ENCODE assay signal across 9 cellular contexts in genomic region chr19:32746631-32747196, GRCh38. TPM values are rescaled to one million over a fixed set of nuclear protein-coding genes. Genes with fewer than 3 reads are reported as not detected.
DNase-seq lines count a peak whose midpoint lies in the region; ATAC-seq and TF ChIP-seq lines count a peak whose summit lies in the region.
"Not testable (repeated sequence)": the region's sequence is repeated elsewhere in the genome, so short reads cannot be mapped to it uniquely, and the experiment has no call there.
"Had no signal": no experiment of that assay in that cellular context is flagged by ENCODE, and none has a peak within 500 bp of the region (broad histone marks: within the 10 kb centered on the region; RNA-seq: fewer than 3 reads in every experiment).

No MANE protein-coding gene starts in this region.

- TF ChIP-seq CTCF in type B pancreatic cell (conservative IDR thresholded peaks at IDR 0.05), result not testable (repeated sequence)

- peaks cover 0 to 13% of the 10 kb centered on the region in 2 donors for H3K27me3 Mint-ChIP-seq in effector memory CD8-positive, alpha-beta T cell
- H3K27me3 Mint-ChIP-seq in naive thymus-derived CD8-positive, alpha-beta T cell, result peaks cover 0 to 12% (median 4%) of the 10 kb centered on the region in 5 donors
- not testable (repeated sequence) for H3K27me3 Mint-ChIP-seq in type B pancreatic cell

- not testable (repeated sequence) for H3K9me3 Mint-ChIP-seq in effector memory CD8-positive, alpha-beta T cell; naive thymus-derived CD8-positive, alpha-beta T cell; type B pancreatic cell

- H3K4me3 Mint-ChIP-seq in effector memory CD8-positive, alpha-beta T cell; naive thymus-derived CD8-positive, alpha-beta T cell; type B pancreatic cell: not testable (repeated sequence)

- H3K27ac Mint-ChIP-seq in effector memory CD8-positive, alpha-beta T cell; naive thymus-derived CD8-positive, alpha-beta T cell; type B pancreatic cell: not testable (repeated sequence)

- not testable (repeated sequence) for H3K36me3 Mint-ChIP-seq in effector memory CD8-positive, alpha-beta T cell (ENCODE audit: insufficient read depth); naive thymus-derived CD8-positive, alpha-beta T cell; type B pancreatic cell

- ATAC-seq in HG03432 (IDR thresholded peaks at IDR 0.05; ENCODE audit: unreplicated experiment), result peak; percentile 35
- peak; percentile 74 for ATAC-seq in effector memory CD8-positive, alpha-beta T cell (replicated peaks)
- ATAC-seq in naive thymus-derived CD8-positive, alpha-beta T cell, result peak; percentile 84 to 86

- H3K4me1 Mint-ChIP-seq in effector memory CD8-positive, alpha-beta T cell (ENCODE audit: low read depth in 2 of 2); type B pancreatic cell (ENCODE audit: unreplicated experiment): not testable (repeated sequence)
- H3K4me1 Mint-ChIP-seq in naive thymus-derived CD8-positive, alpha-beta T cell, result peaks cover 5 to 27% (median 12%) of the 10 kb centered on the region in 4 donors

- DNase-seq in EH (ENCODE audit: low read depth) (peak; percentile 2), NCI-H510A treated with DMSO at 0.1 percent for 48 hours (lab: John Stamatoyannopoulos, UW) (peak; percentile 56), type B pancreatic cell (ENCODE audit: extremely low spot score, unreplicated experiment) (peak; percentile 34)
- DNase-seq in activated CD4-positive, CD25-positive, alpha-beta regulatory T cell treated with anti-CD3 and anti-CD28 coated beads, Interleukin-2, amount 50 U/mL, for 16 hours (ENCODE audit: low read depth, low spot score), result peak; percentile 11
- peak; percentile 18 for DNase-seq in activated naive CD4-positive, alpha-beta T cell treated with Interleukin-2 at 50 U/mL for 16 hours
- peak; percentile 31 to 53 (median 36) for DNase-seq in effector memory CD8-positive, alpha-beta T cell
- DNase-seq in naive thymus-derived CD8-positive, alpha-beta T cell, result peak in 9 of 10 donors; percentile 11 to 85 (median 77)

- POLR2A ChIA-PET in naive thymus-derived CD8-positive, alpha-beta T cell (lab: Charles Lee), result not testable (repeated sequence)

RNA-seq across cellular contexts. Expression of gene TDRD12, which starts 27.1 kb away (rescaled TPM):
- under 1 TPM; 0.60 to 0.70 TPM for total RNA-seq in naive thymus-derived CD8-positive, alpha-beta T cell
- polyA plus RNA-seq in naive thymus-derived CD8-positive, alpha-beta T cell, result under 1 TPM; 0.06 to 0.18 (median 0.13) TPM
- total RNA-seq in type B pancreatic cell (ENCODE audit: low replicate concordance), result 0.24 TPM in 2 replicates
- polyA plus RNA-seq: BJ had no signal

RNA-seq across cellular contexts. Expression of gene NUDT19, which starts 55.1 kb away (rescaled TPM):
- total RNA-seq in naive thymus-derived CD8-positive, alpha-beta T cell, result 10 to 100 TPM; 11.2 to 11.5 TPM
- polyA plus RNA-seq in naive thymus-derived CD8-positive, alpha-beta T cell, result 1 to 10 TPM; 2.5 to 2.7 (median 2.5) TPM
- total RNA-seq in type B pancreatic cell (ENCODE audit: low replicate concordance), result 10.8 and 17.1 TPM in 2 replicates

Comparison
In these comparisons a context has a peak if more than half of its experiments do, and no peak if none do; other contexts are left out.
1. Peak in every context shown above with its lines: DNase-seq and ATAC-seq.
2. DNase-seq: peak in every context shown above with its lines; median percentile 77 in naive thymus-derived CD8-positive, alpha-beta T cell; 56 in NCI-H510A treated with DMSO at 0.1 percent for 48 hours; 36 in effector memory CD8-positive, alpha-beta T cell; 34 in type B pancreatic cell; 18 in activated naive CD4-positive, alpha-beta T cell treated with Interleukin-2 at 50 U/mL for 16 hours; 11 in activated CD4-positive, CD25-positive, alpha-beta regulatory T cell treated with anti-CD3 and anti-CD28 coated beads, Interleukin-2, amount 50 U/mL, for 16 hours; 2 in EH.
3. ATAC-seq: peak in every context shown above with its lines; median percentile 85 in naive thymus-derived CD8-positive, alpha-beta T cell; 74 in effector memory CD8-positive, alpha-beta T cell; 35 in HG03432.